ENCODE assay signal across 8 cellular contexts in genomic region chr4:48681856-48682255, GRCh38.
A peak's percentile ranks its signal among the peaks of the same experiment; 100 is the strongest.
DNase-seq lines count a peak whose midpoint lies in the region; ATAC-seq and TF ChIP-seq lines count a peak whose summit lies in the region.

No MANE protein-coding gene starts in this region.

- no peaks in the 10 kb centered on the region for H3K27me3 ChIP-seq in HCT116 (ENCODE audit: insufficient read depth, low read length)

- H3K4me1 ChIP-seq in HCT116 (ENCODE audit: control insufficient read depth in 1 of 2, insufficient read depth in 2 of 2, low read length in 2 of 2) = no peaks in the 10 kb centered on the region

- POLR2A ChIA-PET in HCT116 (lab: Charles Lee) = no interaction called here

- H3K4me2 ChIP-seq in HCT116 (ENCODE audit: low read length) = no peak overlapping the region

- H3K27ac ChIP-seq in HCT116 (ENCODE audit: low read depth, low read length) = no peak overlapping the region

- peaks cover 6% of the 10 kb centered on the region for H3K27me3 Mint-ChIP-seq in endothelial cell (ENCODE audit: unreplicated experiment)

- H3K27ac Mint-ChIP-seq in stimulated activated effector memory CD8-positive, alpha-beta T cell treated with anti-CD3 and anti-CD28 coated beads, Interleukin-12 subunit alpha, Interleukin-12 subunit beta, amount 100 ng/mL, for 72 hours = no peak overlapping the region
- no peak overlapping the region for H3K27ac Mint-ChIP-seq in endothelial cell (ENCODE audit: unreplicated experiment)

- H3K36me3 Mint-ChIP-seq in stimulated activated effector memory CD8-positive, alpha-beta T cell treated with anti-CD3 and anti-CD28 coated beads, Interleukin-12 subunit alpha, Interleukin-12 subunit beta, amount 100 ng/mL, for 72 hours = no peaks in the 10 kb centered on the region
- peaks cover 4% of the 10 kb centered on the region for H3K36me3 Mint-ChIP-seq in endothelial cell (ENCODE audit: low read depth, unreplicated experiment)

- no peak for TF ChIP-seq POLR2A in HCT116 (IDR thresholded peaks at IDR 0.05; ENCODE audit: borderline replicate concordance, extremely low read depth, insufficient read depth, insufficient read length)

- peak; percentile 51 for TF ChIP-seq RAD21 in HCT116 (IDR thresholded peaks at IDR 0.05; ENCODE audit: low read depth)

- TF ChIP-seq CTCF in HCT116 (IDR thresholded peaks at IDR 0.05 in 2 of 3, conservative IDR thresholded peaks at IDR 0.05 in 1 of 3; ENCODE audit: borderline replicate concordance in 1 of 3, insufficient read depth in 1 of 3, low read depth in 2 of 3, low read length in 2 of 3) (peak in 2 of 3 experiments; percentile 32 to 34; a peak in 3 of 6 replicates), epithelial cell of esophagus (IDR thresholded peaks at IDR 0.05; ENCODE audit: insufficient read depth, low read depth, low read length, missing control alignments) (peak; percentile 55), endothelial cell (IDR thresholded peaks at IDR 0.05; ENCODE audit: unreplicated experiment) (no peak)

- no peaks in the 10 kb centered on the region for H3K9me3 ChIP-seq in HCT116 (ENCODE audit: control insufficient read depth in 1 of 2, insufficient read depth in 1 of 2, low read depth in 1 of 2, low read length in 2 of 2)

- ATAC-seq in HCT116 = no peak
- ATAC-seq in stimulated activated effector memory CD8-positive, alpha-beta T cell treated with anti-CD3 and anti-CD28 coated beads, Interleukin-12 subunit alpha, Interleukin-12 subunit beta, amount 100 ng/mL, for 72 hours = peak; percentile 100

- intact Hi-C loops in HCT116 (cut with micrococcal nuclease) = loop anchor here (5.0 to 10.0 kb wide), 3 partner anchors 105 to 280 kb away; partner anchors contain the start of gene OCIAD1

- H3K9me2 ChIP-seq in HCT116 (ENCODE audit: insufficient read depth) = no peaks in the 10 kb centered on the region

- peak; percentile 17 for DNase-seq in activated CD4-positive, alpha-beta T cell treated with anti-CD3 and anti-CD28 coated beads for 48 hours
- DNase-seq in activated CD4-positive, alpha-beta T cell treated with anti-CD3 and anti-CD28 coated beads, Interleukin-2, amount 50 U/mL, for 1 hour = no peak
- no peak for DNase-seq in HCT116 (ENCODE audit: low read depth, low spot score)
- peak; percentile 1 for DNase-seq in NCI-H69 (lab: John Stamatoyannopoulos, UW)
- peak; percentile 69 for DNase-seq in epithelial cell of esophagus (ENCODE audit: low read depth)
- no peak for DNase-seq in stimulated activated effector memory CD8-positive, alpha-beta T cell treated with anti-CD3 and anti-CD28 coated beads, Interleukin-12 subunit alpha, Interleukin-12 subunit beta, amount 100 ng/mL, for 72 hours (ENCODE audit: low spot score in 2 of 2)
- no peak for DNase-seq in endothelial cell (ENCODE audit: low spot score)
- no peak for DNase-seq in GOT3 (lab: John Stamatoyannopoulos, UW)

- no peaks in the 10 kb centered on the region for H4K20me1 ChIP-seq in HCT116 (ENCODE audit: insufficient read depth)

- no TSS peak for BruUV-seq in HCT116 (replicated peaks; lab: Mats Ljungman, UMichigan)

- H3K4me3 ChIP-seq in HCT116 (replicated peaks in 1 of 2; ENCODE audit: low read depth in 1 of 2, low read length in 2 of 2) (no peak overlapping the region), epithelial cell of esophagus (ENCODE audit: low read length) (no peak overlapping the region)

- no peak overlapping the region for H2AFZ ChIP-seq in HCT116 (ENCODE audit: low read depth, low read length, poor library complexity, severe bottlenecking)

- H3K9ac ChIP-seq in HCT116 (ENCODE audit: low read length) = no peak overlapping the region

- CTCF ChIA-PET in HCT116 (lab: Charles Lee) = interaction anchor here (1.5 kb wide), 1 partner anchor 103 kb away, joined by 6 read pairs; no protein-coding TSS in a partner anchor

- peaks cover 41% of the 10 kb centered on the region; the same call in 1 of the 2 replicates for H3K79me2 ChIP-seq in HCT116 (ENCODE audit: insufficient read depth, low read length)

- RAD21 ChIA-PET in HCT116 (lab: Charles Lee; ENCODE audit: low non-redundant PET in 1 of 2, low total read pairs in 2 of 2, uncharacterized antibody in 2 of 2, unreplicated experiment in 2 of 2) = no interaction called here

- peak overlapping the region; percentile 13 for H3K4me3 Mint-ChIP-seq in stimulated activated effector memory CD8-positive, alpha-beta T cell treated with anti-CD3 and anti-CD28 coated beads, Interleukin-12 subunit alpha, Interleukin-12 subunit beta, amount 100 ng/mL, for 72 hours
- no peak overlapping the region for H3K4me3 Mint-ChIP-seq in endothelial cell (ENCODE audit: unreplicated experiment)

- no peaks in the 10 kb centered on the region for H3K36me3 ChIP-seq in HCT116 (ENCODE audit: control insufficient read depth in 1 of 2, insufficient read depth in 2 of 2, low read length in 2 of 2)

- peaks cover 42% of the 10 kb centered on the region for H3K4me1 Mint-ChIP-seq in stimulated activated effector memory CD8-positive, alpha-beta T cell treated with anti-CD3 and anti-CD28 coated beads, Interleukin-12 subunit alpha, Interleukin-12 subunit beta, amount 100 ng/mL, for 72 hours
- H3K4me1 Mint-ChIP-seq in endothelial cell (ENCODE audit: unreplicated experiment) = peaks cover 23% of the 10 kb centered on the region

- no peaks in the 10 kb centered on the region for H3K9me3 Mint-ChIP-seq in stimulated activated effector memory CD8-positive, alpha-beta T cell treated with anti-CD3 and anti-CD28 coated beads, Interleukin-12 subunit alpha, Interleukin-12 subunit beta, amount 100 ng/mL, for 72 hours
- H3K9me3 Mint-ChIP-seq in endothelial cell (ENCODE audit: unreplicated experiment) = no peaks in the 10 kb centered on the region

TF ChIP-seq in HCT116, 20 proteins besides CTCF, POLR2A, EP300 and RAD21:
- no peak for TF ChIP-seq SRF (IDR thresholded peaks at IDR 0.05; ENCODE audit: low read depth)
- TF ChIP-seq EZH2 (IDR thresholded peaks at IDR 0.05) = no peak
- TF ChIP-seq CEBPB (IDR thresholded peaks at IDR 0.05; ENCODE audit: low read depth) = no peak
- no peak for TF ChIP-seq CBX3 (IDR thresholded peaks at IDR 0.05; ENCODE audit: low read depth)
- TF ChIP-seq JUND (IDR thresholded peaks at IDR 0.05) = no peak
- TF ChIP-seq EGR1 (IDR thresholded peaks at IDR 0.05; ENCODE audit: low read depth) = no peak
- TF ChIP-seq MAX (IDR thresholded peaks at IDR 0.05) = no peak
- TF ChIP-seq ZNF274 (IDR thresholded peaks at IDR 0.05; ENCODE audit: low read depth, low read length) = no peak
- no peak for TF ChIP-seq REST (IDR thresholded peaks at IDR 0.05; ENCODE audit: low read depth)
- no peak for TF ChIP-seq EZH2phosphoT487 (IDR thresholded peaks at IDR 0.05; ENCODE audit: borderline replicate concordance)
- no peak for TF ChIP-seq ELF1 (IDR thresholded peaks at IDR 0.05; ENCODE audit: borderline replicate concordance, low read depth)

Comparison
In these comparisons a context has a peak if more than half of its experiments do, and no peak if none do; other contexts are left out.
1. DNase-seq: peak in activated CD4-positive, alpha-beta T cell treated with anti-CD3 and anti-CD28 coated beads for 48 hours (single experiment), NCI-H69 (single experiment) and epithelial cell of esophagus (single experiment); none in activated CD4-positive, alpha-beta T cell treated with anti-CD3 and anti-CD28 coated beads, Interleukin-2, amount 50 U/mL, for 1 hour (single experiment), HCT116 (single experiment), stimulated activated effector memory CD8-positive, alpha-beta T cell treated with anti-CD3 and anti-CD28 coated beads, Interleukin-12 subunit alpha, Interleukin-12 subunit beta, amount 100 ng/mL, for 72 hours (0 of 2), endothelial cell (single experiment) and GOT3 (single experiment).